ENCODE assay signal across 24 cellular contexts in the genomic region with DNA sequence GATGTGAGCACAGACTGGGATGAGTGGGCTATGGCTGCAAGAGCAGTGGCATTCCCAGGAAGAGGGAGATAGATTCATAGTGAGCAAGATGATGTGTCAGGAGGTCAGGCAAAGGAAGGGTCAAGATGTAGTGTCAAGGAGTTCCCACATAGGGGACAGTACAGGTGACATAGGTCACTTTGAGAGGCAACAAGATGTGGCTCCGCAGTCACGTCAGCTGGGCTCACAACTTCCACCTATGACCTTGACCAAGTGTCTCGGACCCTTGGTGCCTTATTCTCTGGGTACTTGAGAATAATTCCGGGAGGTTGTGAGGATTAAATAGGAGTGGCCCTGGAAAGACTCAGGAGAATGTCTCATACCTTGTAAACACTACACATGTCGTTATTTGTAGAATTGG. TPM values are rescaled to one million over a fixed set of nuclear protein-coding genes. Genes with fewer than 3 reads are reported as not detected.
DNase-seq lines count a peak whose midpoint lies in the region; ATAC-seq and TF ChIP-seq lines count a peak whose summit lies in the region.
"Had no signal": no experiment of that assay in that cellular context is flagged by ENCODE, and none has a peak within 500 bp of the region (broad histone marks: within the 10 kb centered on the region; RNA-seq: fewer than 3 reads in every experiment).

No MANE protein-coding gene starts in this region.

- no peak overlapping the region for H3K27ac ChIP-seq in CD4-positive, CD25-positive, alpha-beta regulatory T cell (ENCODE audit: insufficient read depth, low read length, poor library complexity, severe bottlenecking)
- H3K27ac ChIP-seq in CD8-positive, alpha-beta T cell (ENCODE audit: low read depth, low read length), result no peak overlapping the region

- no peaks in the 10 kb centered on the region for H3K4me1 ChIP-seq in CD4-positive, CD25-positive, alpha-beta regulatory T cell (ENCODE audit: control insufficient read depth, insufficient read depth, low read length, poor library complexity, severe bottlenecking)
- peaks cover 29% of the 10 kb centered on the region for H3K4me1 ChIP-seq in CD8-positive, alpha-beta T cell (ENCODE audit: insufficient read depth, low read length)
- no peaks in the 10 kb centered on the region for H3K4me1 ChIP-seq in HAP-1

- H3K36me3 Mint-ChIP-seq in CD4-positive, CD25-positive, alpha-beta regulatory T cell, result peaks cover 75% of the 10 kb centered on the region
- H3K36me3 Mint-ChIP-seq in CD8-positive, alpha-beta T cell, result peaks cover 83% of the 10 kb centered on the region
- H3K36me3 Mint-ChIP-seq in central memory CD8-positive, alpha-beta T cell (ENCODE audit: insufficient read depth), result peaks cover 22% of the 10 kb centered on the region

- TF ChIP-seq CTCF in CD8-positive, alpha-beta T cell (IDR thresholded peaks at IDR 0.05), result no peak

- no peak for ATAC-seq in CD4-positive, CD25-positive, alpha-beta regulatory T cell (ENCODE audit: low read depth in 2 of 2)
- no peak for ATAC-seq in CD8-positive, alpha-beta T cell
- ATAC-seq in central memory CD8-positive, alpha-beta T cell (replicated peaks; ENCODE audit: extremely low read depth, poor library complexity, severe bottlenecking), result no peak
- ATAC-seq in GM18498 (IDR thresholded peaks at IDR 0.05; ENCODE audit: unreplicated experiment), result no peak
- ATAC-seq: GM23338 had no signal

- peaks cover 37 to 60% of the 10 kb centered on the region in 2 experiments for H3K9me3 ChIP-seq in CD4-positive, CD25-positive, alpha-beta regulatory T cell (ENCODE audit: control insufficient read depth in 2 of 2, low read length in 2 of 2)
- no peaks in the 10 kb centered on the region for H3K9me3 ChIP-seq in CD8-positive, alpha-beta T cell (ENCODE audit: low read length)
- H3K9me3 ChIP-seq in HAP-1, result peaks cover 19% of the 10 kb centered on the region

- no peaks in the 10 kb centered on the region for H3K27me3 ChIP-seq in CD4-positive, CD25-positive, alpha-beta regulatory T cell (ENCODE audit: control insufficient read depth, insufficient read depth, low read length)
- no peaks in the 10 kb centered on the region for H3K27me3 ChIP-seq in CD8-positive, alpha-beta T cell (ENCODE audit: insufficient read depth, low read length)
- no peaks in the 10 kb centered on the region for H3K27me3 ChIP-seq in HAP-1 (ENCODE audit: low read depth)

- peak overlapping the region; percentile 10 for H3K4me3 ChIP-seq in CD4-positive, CD25-positive, alpha-beta regulatory T cell (ENCODE audit: low read depth, low read length)
- H3K4me3 ChIP-seq in CD8-positive, alpha-beta T cell (ENCODE audit: low read depth, low read length), result no peak overlapping the region
- no peak overlapping the region for H3K4me3 ChIP-seq in HAP-1
- H3K4me3 ChIP-seq: GM23338 had no signal

- intact Hi-C loops in CD8-positive, alpha-beta T cell (cut with DNase I, micrococcal nuclease), result no loop called here

- H3K4me1 Mint-ChIP-seq in CD4-positive, CD25-positive, alpha-beta regulatory T cell, result peaks cover 18 to 82% (median 37%) of the 10 kb centered on the region in 4 donors
- H3K4me1 Mint-ChIP-seq in CD8-positive, alpha-beta T cell (ENCODE audit: low read depth), result peaks cover 79% of the 10 kb centered on the region
- H3K4me1 Mint-ChIP-seq in central memory CD8-positive, alpha-beta T cell, result peaks cover 74% of the 10 kb centered on the region
- H3K4me1 Mint-ChIP-seq: GM23338 had no signal

- peaks cover 72% of the 10 kb centered on the region for H3K36me3 ChIP-seq in CD4-positive, CD25-positive, alpha-beta regulatory T cell (ENCODE audit: control insufficient read depth, insufficient read depth, low read length)
- no peaks in the 10 kb centered on the region for H3K36me3 ChIP-seq in CD8-positive, alpha-beta T cell (ENCODE audit: insufficient read depth, low read length)
- peaks cover 23% of the 10 kb centered on the region for H3K36me3 ChIP-seq in HAP-1 (replicated peaks)

- no peak for DNase-seq in CD4-positive, CD25-positive, alpha-beta regulatory T cell
- DNase-seq in CD8-positive, alpha-beta T cell, result no peak
- no peak for DNase-seq in central memory CD8-positive, alpha-beta T cell (ENCODE audit: low spot score in 2 of 2)
- peak; percentile 84 for DNase-seq in mesenteric fat pad (ENCODE audit: low spot score)
- no peak for DNase-seq in activated naive CD4-positive, alpha-beta T cell (lab: John Stamatoyannopoulos, UW)
- no peak for DNase-seq in HAP-1 (ENCODE audit: low spot score in 2 of 2)
- DNase-seq: C1 segment of cervical spinal cord, COR-L47, DMS 273 treated with DMSO at 0.1 percent for 48 hours, DND-41, Karpas-422, NCI-H1048, NCI-H1436, NCI-H1930, NCI-H226, NCI-H524, NCI-H82, OCI-M1, SIG-M5 had no signal

- peaks cover 4 to 52% (median 25%) of the 10 kb centered on the region in 7 donors for H3K9me3 Mint-ChIP-seq in CD4-positive, CD25-positive, alpha-beta regulatory T cell
- H3K9me3 Mint-ChIP-seq in CD8-positive, alpha-beta T cell, result peaks cover 7% of the 10 kb centered on the region
- H3K9me3 Mint-ChIP-seq in central memory CD8-positive, alpha-beta T cell, result peaks cover 2% of the 10 kb centered on the region

- CTCF ChIA-PET in CD8-positive, alpha-beta T cell (lab: Charles Lee), result no interaction called here

- peak overlapping the region in 1 of 4 donors; percentile 48 for H3K4me3 Mint-ChIP-seq in CD4-positive, CD25-positive, alpha-beta regulatory T cell
- H3K4me3 Mint-ChIP-seq in CD8-positive, alpha-beta T cell, result peak overlapping the region; percentile 9
- H3K4me3 Mint-ChIP-seq in central memory CD8-positive, alpha-beta T cell, result peak overlapping the region; percentile 26
- H3K4me3 Mint-ChIP-seq: GM23338 had no signal

- POLR2A ChIA-PET in CD8-positive, alpha-beta T cell (lab: Charles Lee), result no interaction called here

- in situ Hi-C loops in HAP-1 (cut with MboI; ENCODE audit: low sequenced_read_pairs), result no loop called here

- no peaks in the 10 kb centered on the region for H3K27me3 Mint-ChIP-seq in CD4-positive, CD25-positive, alpha-beta regulatory T cell
- H3K27me3 Mint-ChIP-seq in CD8-positive, alpha-beta T cell (ENCODE audit: low read depth), result no peaks in the 10 kb centered on the region
- no peaks in the 10 kb centered on the region for H3K27me3 Mint-ChIP-seq in central memory CD8-positive, alpha-beta T cell
- H3K27me3 Mint-ChIP-seq: IgD-negative memory B cell had no signal

- H3K27ac Mint-ChIP-seq in CD4-positive, CD25-positive, alpha-beta regulatory T cell, result peak overlapping the region in 2 of 3 donors; percentile 16 to 89
- peak overlapping the region; percentile 43 for H3K27ac Mint-ChIP-seq in CD8-positive, alpha-beta T cell
- peak overlapping the region; percentile 83 for H3K27ac Mint-ChIP-seq in central memory CD8-positive, alpha-beta T cell (ENCODE audit: low read depth)
- H3K27ac Mint-ChIP-seq: GM23338 had no signal

RNA-seq across cellular contexts. Expression of gene ZNF317, which starts 10.5 kb away (rescaled TPM):
- 92.4 TPM for total RNA-seq in CD4-positive, CD25-positive, alpha-beta regulatory T cell
- polyA plus RNA-seq in CD4-positive, CD25-positive, alpha-beta regulatory T cell, result 10 to 100 TPM; 27.5 to 42.5 (median 37.0) TPM
- 100 to 1,000 TPM; 127 to 130 TPM for total RNA-seq in CD8-positive, alpha-beta T cell
- 28.3 TPM for total RNA-seq in mesenteric fat pad

RNA-seq across cellular contexts. Expression of gene OR7G3, which starts 23.9 kb away (rescaled TPM):
- not detected for total RNA-seq in CD4-positive, CD25-positive, alpha-beta regulatory T cell
- not detected for polyA plus RNA-seq in CD4-positive, CD25-positive, alpha-beta regulatory T cell
- total RNA-seq in CD8-positive, alpha-beta T cell, result not detected
- not detected for total RNA-seq in mesenteric fat pad
- total RNA-seq: GM23338, MCF 10A, RPMI7951 had no signal
- polyA plus RNA-seq: GM23338, IgD-negative memory B cell had no signal

RNA-seq across cellular contexts. Expression of gene OR7D2, which starts 28.1 kb away (rescaled TPM):
- not detected for total RNA-seq in CD4-positive, CD25-positive, alpha-beta regulatory T cell
- polyA plus RNA-seq in CD4-positive, CD25-positive, alpha-beta regulatory T cell, result not detected
- not detected for total RNA-seq in CD8-positive, alpha-beta T cell
- total RNA-seq in mesenteric fat pad, result not detected
- total RNA-seq: GM23338, MCF 10A, RPMI7951 had no signal
- polyA plus RNA-seq: GM23338 had no signal

RNA-seq across cellular contexts. Expression of gene OR7G1, which starts 35.1 kb away (rescaled TPM):
- not detected for total RNA-seq in CD4-positive, CD25-positive, alpha-beta regulatory T cell
- polyA plus RNA-seq in CD4-positive, CD25-positive, alpha-beta regulatory T cell, result not detected
- total RNA-seq in CD8-positive, alpha-beta T cell, result not detected
- total RNA-seq in mesenteric fat pad, result not detected
- total RNA-seq: GM23338, MCF 10A, RPMI7951 had no signal
- polyA plus RNA-seq: GM23338, IgD-negative memory B cell had no signal

RNA-seq across cellular contexts. Expression of gene OR7G2, which starts 43.4 kb away (rescaled TPM):
- total RNA-seq in CD4-positive, CD25-positive, alpha-beta regulatory T cell, result not detected
- polyA plus RNA-seq in CD4-positive, CD25-positive, alpha-beta regulatory T cell, result not detected
- not detected for total RNA-seq in CD8-positive, alpha-beta T cell
- not detected for total RNA-seq in mesenteric fat pad
- total RNA-seq: GM23338, MCF 10A, RPMI7951 had no signal
- polyA plus RNA-seq: GM23338, IgD-negative memory B cell had no signal
